Comparison of ENCODE assay signal across 1 cellular context in genomic region chr15:56353740-56354139, GRCh38.
TF ChIP-seq lines count a peak whose summit lies in the region.

No MANE protein-coding gene starts in this region.

TF ChIP-seq in K562, 482 proteins besides CTCF, POLR2A, EP300 and RAD21 (continued from another document):
- TF ChIP-seq SRSF3 (IDR thresholded peaks at IDR 0.05; ENCODE audit: insufficient read depth, low read length) (no peak), CEBPG (CRISPR knock-in tag; IDR thresholded peaks at IDR 0.05) (no peak), CEBPG (tag; conservative IDR thresholded peaks at IDR 0.05 in 1 of 2, IDR thresholded peaks at IDR 0.05 in 1 of 2) (peak; percentile 55 to 75; a peak in 3 of 4 replicates), CEBPB (tag; IDR thresholded peaks at IDR 0.05) (peak; percentile 84), TCFL5 (CRISPR knock-in tag; conservative IDR thresholded peaks at IDR 0.05) (no peak), ZNF584 (CRISPR knock-in tag; IDR thresholded peaks at IDR 0.05; ENCODE audit: low read depth) (no peak), SETDB1 (IDR thresholded peaks at IDR 0.05; ENCODE audit: low read length) (no peak), ZNF561 (CRISPR knock-in tag; conservative IDR thresholded peaks at IDR 0.05) (no peak)
